ENCODE assay signal across 8 cellular contexts in genomic region chr17:1649116-1649843, GRCh38. TPM values are rescaled to one million over a fixed set of nuclear protein-coding genes. Genes with fewer than 3 reads are reported as not detected.
DNase-seq lines count a peak whose midpoint lies in the region; ATAC-seq and TF ChIP-seq lines count a peak whose summit lies in the region.

No MANE protein-coding gene starts in this region.

- H3K4me1 ChIP-seq in RWPE2 (ENCODE audit: insufficient read depth, poor library complexity, severe bottlenecking) (peaks cover 8% of the 10 kb centered on the region), cardiac muscle cell (ENCODE audit: low read depth) (peaks cover 17% of the 10 kb centered on the region), upper lobe of left lung (peaks cover 56 to 62% (median 60%) of the 10 kb centered on the region in 4 donors)

- peaks cover 17% of the 10 kb centered on the region for H3K4me1 Mint-ChIP-seq in CD4-positive, alpha-beta T cell (ENCODE audit: low read depth)

- peak; percentile 76 for ATAC-seq in CD4-positive, alpha-beta T cell (ENCODE audit: poor library complexity)
- ATAC-seq in GM19397 (IDR thresholded peaks at IDR 0.05; ENCODE audit: unreplicated experiment) (peak; percentile 46), HG03565 (IDR thresholded peaks at IDR 0.05; ENCODE audit: unreplicated experiment) (peak; percentile 38), RWPE2 (ENCODE audit: low read depth) (peak; percentile 75), upper lobe of left lung (ENCODE audit: low FRiP score in 2 of 2) (peak; percentile 71 to 91)

- no peaks in the 10 kb centered on the region for H3K9me3 ChIP-seq in CD4-positive, alpha-beta T cell (ENCODE audit: control insufficient read depth, low read length)
- H3K9me3 ChIP-seq in RWPE2 (ENCODE audit: severe bottlenecking) (no peaks in the 10 kb centered on the region), cardiac muscle cell (ENCODE audit: low read depth) (no peaks in the 10 kb centered on the region), upper lobe of left lung (no peaks in the 10 kb centered on the region)

- peak in 3 of 4 donors; percentile 60 to 88 (median 79) for TF ChIP-seq POLR2A in upper lobe of left lung (IDR thresholded peaks at IDR 0.05)

- CTCF ChIA-PET in CD4-positive, alpha-beta T cell (lab: Charles Lee), result interaction anchor here (0.6 to 2.9 kb wide), 21 partner anchors 9 to 377 kb away, joined by 3 to 12 read pairs (median 6); partner anchors contain the start of genes PITPNA, PRPF8, RPA1 and RTN4RL1

- peak overlapping the region; percentile 53 for H3K27ac ChIP-seq in CD4-positive, alpha-beta T cell (ENCODE audit: low read depth, low read length)
- H3K27ac ChIP-seq in RWPE2 (ENCODE audit: poor library complexity, severe bottlenecking) (peak overlapping the region; percentile 82), cardiac muscle cell (peak overlapping the region; percentile 94), upper lobe of left lung (peak overlapping the region; percentile 97 to 99 (median 98))

- H3K27me3 ChIP-seq in CD4-positive, alpha-beta T cell (ENCODE audit: control insufficient read depth, insufficient read depth, low read length), result no peaks in the 10 kb centered on the region
- H3K27me3 ChIP-seq in RWPE2 (ENCODE audit: insufficient read depth, poor library complexity, severe bottlenecking) (no peaks in the 10 kb centered on the region), cardiac muscle cell (no peaks in the 10 kb centered on the region), upper lobe of left lung (no peaks in the 10 kb centered on the region)

- peak; percentile 1 for TF ChIP-seq CTCF in CD4-positive, alpha-beta T cell (IDR thresholded peaks at IDR 0.05)
- TF ChIP-seq CTCF in RWPE2 (IDR thresholded peaks at IDR 0.05; ENCODE audit: poor library complexity, severe bottlenecking) (peak; percentile 58), cardiac muscle cell (IDR thresholded peaks at IDR 0.05; ENCODE audit: low read depth, low read length) (no peak), upper lobe of left lung (IDR thresholded peaks at IDR 0.05) (peak in 4 of 6 experiments; percentile 14 to 36 (median 19))

- H3K36me3 ChIP-seq in RWPE2 (ENCODE audit: low read depth) (peaks cover 37% of the 10 kb centered on the region), cardiac muscle cell (peaks cover 35% of the 10 kb centered on the region), upper lobe of left lung (peaks cover 30 to 42% (median 40%) of the 10 kb centered on the region in 4 donors)

- TF ChIP-seq EP300 in upper lobe of left lung (IDR thresholded peaks at IDR 0.05), result no peak

- H3K27me3 Mint-ChIP-seq in CD4-positive, alpha-beta T cell, result no peaks in the 10 kb centered on the region

- intact Hi-C loops in CD4-positive, alpha-beta T cell (cut with DNase I, micrococcal nuclease), result loop anchor here (1.0 to 5.0 kb wide), 4 partner anchors 21 to 378 kb away; partner anchors contain the start of genes PRPF8 (in 1 of the 2), RTN4RL1 (in 1 of the 2) and SLC43A2 (in 1 of the 2)
- intact Hi-C loops in posterior vena cava (cut with DNase I), result loop anchor here (5.0 kb wide), 1 partner anchor 72 kb away; no protein-coding TSS in a partner anchor

- peak overlapping the region; percentile 33 for H3K27ac Mint-ChIP-seq in CD4-positive, alpha-beta T cell

- peak overlapping the region; percentile 71 for H3K4me3 Mint-ChIP-seq in CD4-positive, alpha-beta T cell

- H3K9me3 Mint-ChIP-seq in CD4-positive, alpha-beta T cell, result no peaks in the 10 kb centered on the region

- 0 to 2% methylated on average over 1 to 22 of the region's 88 CpGs for WGBS in upper lobe of left lung, 2 donors

- POLR2A ChIA-PET in CD4-positive, alpha-beta T cell (lab: Charles Lee), result interaction anchor here (0.7 to 3.9 kb wide), 17 partner anchors 9 to 743 kb away, joined by 3 to 44 read pairs (median 5); partner anchors contain the start of genes INPP5K, PITPNA, PRPF8 and RPA1

- H3K4me3 ChIP-seq in RWPE2 (ENCODE audit: severe bottlenecking) (peak overlapping the region; percentile 44), cardiac muscle cell (peak overlapping the region; percentile 44), upper lobe of left lung (peak overlapping the region; percentile 77 to 93 (median 84))

- peak in 9 of 10 experiments; percentile 52 to 78 (median 67) for DNase-seq in CD4-positive, alpha-beta T cell
- DNase-seq in RWPE2 (ENCODE audit: low spot score) (peak; percentile 89), cardiac muscle cell (ENCODE audit: low read depth in 1 of 2, low spot score in 1 of 2) (peak; percentile 90 to 92), posterior vena cava (ENCODE audit: low spot score) (peak; percentile 97), upper lobe of left lung (peak; percentile 83 to 96)
- DNase-seq in activated naive CD4-positive, alpha-beta T cell treated with anti-CD3 and anti-CD28 coated beads, Interleukin-2, amount 50 U/mL, for 16 hours, result peak; percentile 76

- peaks cover 37% of the 10 kb centered on the region for H3K36me3 Mint-ChIP-seq in CD4-positive, alpha-beta T cell (ENCODE audit: low read depth)

RNA-seq across cellular contexts. Expression of gene RILP, which starts 0.4 kb away (rescaled TPM):
- total RNA-seq in CD4-positive, alpha-beta T cell, result 1 to 10 TPM; 1.3 to 1.5 TPM
- total RNA-seq in cardiac muscle cell (63.0 and 79.4 TPM in 2 replicates), posterior vena cava (10 to 100 TPM; 10.3 to 13.0 TPM), upper lobe of left lung (100 to 1,000 TPM in 2 of 6 donors, 10 to 100 TPM in 4; 43.7 to 192 (median 85.4) TPM)
- polyA plus RNA-seq in cardiac muscle cell, result 31.7 and 38.9 TPM in 2 replicates

RNA-seq across cellular contexts. Expression of gene SCARF1, which starts 3.7 kb away (rescaled TPM):
- total RNA-seq in CD4-positive, alpha-beta T cell, result under 1 TPM; 0.41 to 0.45 TPM
- 7.6 and 9.8 TPM in 2 replicates for total RNA-seq in cardiac muscle cell
- polyA plus RNA-seq in cardiac muscle cell, result 1.8 and 3.2 TPM in 2 replicates
- 10 to 100 TPM; 13.0 to 13.9 TPM for total RNA-seq in posterior vena cava
- total RNA-seq in upper lobe of left lung, result 10 to 100 TPM; 22.0 to 93.2 (median 55.5) TPM

RNA-seq across cellular contexts. Expression of gene SLC43A2, which starts 20.6 kb away (rescaled TPM):
- 10 to 100 TPM in 1 of 2 experiments, 1 to 10 TPM in 1; 9.0 to 10.2 TPM for total RNA-seq in CD4-positive, alpha-beta T cell
- total RNA-seq in cardiac muscle cell (3.0 and 5.3 TPM in 2 replicates), posterior vena cava (10 to 100 TPM in 1 of 2 donors, 1 to 10 TPM in 1; 9.5 to 16.9 TPM), upper lobe of left lung (10 to 100 TPM; 16.9 to 79.0 (median 49.2) TPM)
- 2.5 and 4.7 TPM in 2 replicates for polyA plus RNA-seq in cardiac muscle cell

RNA-seq across cellular contexts. Expression of gene PRPF8, which starts 35.4 kb away (rescaled TPM):
- total RNA-seq in CD4-positive, alpha-beta T cell, result 100 to 1,000 TPM; 550 to 572 TPM
- total RNA-seq in cardiac muscle cell (118 and 137 TPM in 2 replicates), posterior vena cava (100 to 1,000 TPM; 173 to 190 TPM), upper lobe of left lung (100 to 1,000 TPM; 173 to 283 (median 220) TPM)
- 170 and 182 TPM in 2 replicates for polyA plus RNA-seq in cardiac muscle cell

Comparison
In these comparisons a context has a peak if more than half of its experiments do, and no peak if none do; other contexts are left out.
1. Peak in every context shown above with its lines: DNase-seq, ATAC-seq, H3K4me3 ChIP-seq and H3K27ac ChIP-seq.
2. RNA of gene RILP, which starts 0.4 kb away (total RNA-seq): 43.7 to 192 TPM in upper lobe of left lung, 63.0 to 79.4 TPM in cardiac muscle cell and 10.3 to 13.0 TPM in posterior vena cava; 1.3 to 1.5 TPM in CD4-positive, alpha-beta T cell; every median in the first group is over 4 times any median in the second.